In the genomic region with DNA sequence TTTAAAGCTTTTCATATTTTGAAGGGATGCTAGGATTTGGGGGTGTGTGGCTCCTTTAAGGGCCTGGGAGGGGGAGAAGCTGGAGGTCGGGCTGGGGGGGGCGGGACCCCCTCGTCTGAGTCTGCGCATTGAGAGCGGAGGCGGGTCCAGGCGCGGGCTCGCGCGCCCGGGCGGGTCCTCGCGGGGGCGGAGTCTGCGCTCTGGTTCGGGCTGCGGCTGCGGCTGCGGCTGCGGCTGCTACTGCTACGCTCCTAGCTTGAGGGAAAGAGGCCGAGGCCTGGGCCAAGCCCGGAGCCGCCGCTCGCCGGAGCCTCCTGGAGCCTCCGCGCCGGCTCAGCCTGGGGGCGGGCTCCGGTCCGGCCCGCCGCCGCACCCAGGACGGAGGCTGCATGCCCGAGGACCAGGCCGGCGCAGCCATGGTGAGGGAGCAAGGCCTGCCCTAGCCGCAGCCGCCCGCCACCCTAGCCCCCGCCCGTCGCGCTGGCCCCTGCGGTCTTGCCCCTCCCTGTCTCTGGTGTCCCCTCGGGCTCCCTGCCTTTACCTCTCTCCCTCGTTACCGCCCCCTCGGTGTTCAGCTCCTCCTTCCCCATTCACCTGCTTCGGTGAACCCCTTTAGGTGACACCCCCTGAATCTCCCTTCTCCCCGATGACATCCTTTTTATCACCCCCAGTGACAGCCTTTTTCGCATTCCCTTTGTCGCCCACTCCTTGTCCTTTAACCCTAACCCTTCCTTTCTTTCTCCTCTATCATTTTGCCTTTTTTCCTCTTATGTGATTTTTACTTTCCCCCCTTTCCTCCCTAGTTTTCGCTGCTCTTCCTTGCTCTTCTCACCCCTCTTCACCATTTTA, we compare ENCODE assay signal across 8 cellular contexts.
DNase-seq lines count a peak whose midpoint lies in the region; ATAC-seq lines count a peak whose summit lies in the region.

A gene (plus strand): TSS at position 189 of the 849 bp plus-strand sequence. CDS start 201 bp downstream, at position 390.

- DNase-seq in AG08396 (ENCODE audit: low spot score) (peak; percentile 99), NCI-H345 treated with DMSO at 0.1 percent for 48 hours (lab: John Stamatoyannopoulos, UW; ENCODE audit: unreplicated experiment) (peak; percentile 76), iris pigment epithelial cell (ENCODE audit: low read depth) (peak; percentile 81)
- DNase-seq in activated CD4-positive, CD25-positive, alpha-beta regulatory T cell (lab: John Stamatoyannopoulos, UW) = peak; percentile 77 to 86 (median 80)
- DNase-seq in central memory CD4-positive, alpha-beta T cell = peak; percentile 86
- DNase-seq in stimulated activated CD4-positive, alpha-beta T cell treated with anti-CD3 and anti-CD28 coated beads, Interleukin-12 subunit alpha, Interleukin-12 subunit beta, amount 100 ng/mL, for 4 hours = peak; percentile 88

- ATAC-seq in GM19025 (IDR thresholded peaks at IDR 0.05; ENCODE audit: low read depth, unreplicated experiment) = peak; percentile 94
- peak; percentile 95 for ATAC-seq in HG03280 (IDR thresholded peaks at IDR 0.05; ENCODE audit: unreplicated experiment)

Comparison
In these comparisons a context has a peak if more than half of its experiments do, and no peak if none do; other contexts are left out.
1. Peak in every context shown above with its lines: DNase-seq and ATAC-seq.